34 cellular contexts compared by ENCODE assay signal in genomic region chr4:116303736-116304188, GRCh38.
"Had no signal": no experiment of that assay in that cellular context is flagged by ENCODE, and none has a peak within 500 bp of the region (broad histone marks: within the 10 kb centered on the region; RNA-seq: fewer than 3 reads in every experiment).

No MANE protein-coding gene starts in this region.

- H3K27ac ChIP-seq: adrenal gland, ascending aorta, body of pancreas, brain microvascular endothelial cell, breast epithelium, cardiac muscle cell had no signal

- H3K36me3 ChIP-seq: adrenal gland, ascending aorta, brain microvascular endothelial cell, breast epithelium, cardiac muscle cell had no signal

- FAIRE-seq: astrocyte, bronchial epithelial cell had no signal

- H3K4me1 ChIP-seq: adrenal gland, ascending aorta, body of pancreas, breast epithelium had no signal

- ATAC-seq: activated naive CD4-positive, alpha-beta T cell treated with anti-CD3 and anti-CD28 coated beads, Interleukin-2, amount 50 U/mL, for 72 hours; activated naive CD8-positive, alpha-beta T cell treated with anti-CD3 and anti-CD28 coated beads, Interleukin-2, amount 50 U/mL, for 24 hours; activated T-cell treated with anti-CD3 and anti-CD28 coated beads, Interleukin-2, amount 50 U/mL, for 4 hours; activated T-cell treated with anti-CD3 and anti-CD28 coated beads, Interleukin-2, amount 50 U/mL, for 72 hours; activated T-helper 17 cell treated with anti-CD3 and anti-CD28 coated beads, Interleukin-2, amount 50 U/mL, for 72 hours; body of pancreas had no signal

- DNase-seq: activated effector memory CD4-positive, alpha-beta T cell treated with anti-CD3 and anti-CD28 coated beads, Interleukin-2, amount 50 U/mL, for 16 hours; activated effector memory CD4-positive, alpha-beta T cell treated with Interleukin-2 at 50 U/mL for 16 hours; activated gamma-delta T cell; activated gamma-delta T cell treated with Interleukin-2 at 50 U/mL for 16 hours; activated naive CD4-positive, alpha-beta T cell; activated naive CD4-positive, alpha-beta T cell treated with anti-CD3 and anti-CD28 coated beads for 36 hours; activated naive CD4-positive, alpha-beta T cell treated with anti-CD3 and anti-CD28 coated beads, Interleukin-2, amount 10 ng/mL, durations not matched to agents 7 days and 5 days; activated naive CD4-positive, alpha-beta T cell treated with anti-CD3 and anti-CD28 coated beads, Interleukin-2, amount 50 U/mL, for 16 hours; activated naive CD4-positive, alpha-beta T cell treated with Interleukin-2 at 50 U/mL for 16 hours; activated naive CD8-positive, alpha-beta T cell treated with anti-CD3 and anti-CD28 coated beads for 36 hours; activated naive CD8-positive, alpha-beta T cell treated with anti-CD3 and anti-CD28 coated beads, Interleukin-2, amount 10 ng/mL, durations not matched to agents 7 days and 5 days; activated naive CD8-positive, alpha-beta T cell treated with anti-CD3 and anti-CD28 coated beads, Interleukin-2, amount 50 U/mL, for 24 hours; activated T-cell treated with anti-CD3 and anti-CD28 coated beads, Interleukin-2, amount 50 U/mL, for 1 hour; activated T-cell treated with anti-CD3 and anti-CD28 coated beads, Interleukin-2, amount 50 U/mL, for 24 hours; activated T-cell treated with anti-CD3 and anti-CD28 coated beads, Interleukin-2, amount 50 U/mL, for 4 hours; activated T-cell treated with anti-CD3 and anti-CD28 coated beads, Interleukin-2, amount 50 U/mL, for 48 hours; activated T-cell treated with anti-CD3 and anti-CD28 coated beads, Interleukin-2, amount 50 U/mL, for 72 hours; adrenal gland; amniotic stem cell; amygdala; anterior cingulate cortex; aorta; body of pancreas; brain microvascular endothelial cell; caudate nucleus; central memory CD4-positive, alpha-beta T cell; cerebellar nuclear complex had no signal

- H3K27me3 ChIP-seq: adrenal gland, ascending aorta, body of pancreas, brain microvascular endothelial cell, breast epithelium, cardiac muscle cell had no signal

- H3K4me3 ChIP-seq: adrenal gland, ascending aorta, body of pancreas, breast epithelium, cardiac muscle cell had no signal

- H3K9me3 ChIP-seq: adrenal gland, ascending aorta, body of pancreas, breast epithelium had no signal
